Comparison of ENCODE assay signal across 2 cellular contexts in genomic region chr21:45016031-45016430, GRCh38.
TF ChIP-seq lines count a peak whose summit lies in the region.

No MANE protein-coding gene starts in this region.

TF ChIP-seq in IMR-90, 13 proteins besides CTCF, POLR2A, EP300 and RAD21:
- no peak for TF ChIP-seq RCOR1 (IDR thresholded peaks at IDR 0.05; ENCODE audit: insufficient replicate concordance, low read length)
- no peak for TF ChIP-seq ELK1 (IDR thresholded peaks at IDR 0.05; ENCODE audit: borderline replicate concordance, low read depth, low read length)
- no peak for TF ChIP-seq USF2 (IDR thresholded peaks at IDR 0.05; ENCODE audit: low read depth, low read length)
- TF ChIP-seq NFE2L2 (IDR thresholded peaks at IDR 0.05; ENCODE audit: low read depth, low read length), result no peak
- no peak for TF ChIP-seq MAFK (IDR thresholded peaks at IDR 0.05; ENCODE audit: low read depth, low read length)
- TF ChIP-seq RFX5 (IDR thresholded peaks at IDR 0.05; ENCODE audit: low read depth, low read length), result no peak
- no peak for TF ChIP-seq MAZ (IDR thresholded peaks at IDR 0.05; ENCODE audit: borderline replicate concordance, low read depth, low read length)
- no peak for TF ChIP-seq MXI1 (IDR thresholded peaks at IDR 0.05; ENCODE audit: borderline replicate concordance, low read depth, low read length)
- TF ChIP-seq CEBPB (IDR thresholded peaks at IDR 0.05; ENCODE audit: low read depth, low read length), result no peak
- no peak for TF ChIP-seq CHD1 (IDR thresholded peaks at IDR 0.05; ENCODE audit: low read depth, low read length)
- TF ChIP-seq SMC3 (IDR thresholded peaks at IDR 0.05; ENCODE audit: low read depth, low read length), result no peak

TF ChIP-seq in H1, 55 proteins besides CTCF, POLR2A, EP300 and RAD21:
- TF ChIP-seq KDM4A (IDR thresholded peaks at IDR 0.05; ENCODE audit: low read depth, low read length, severe bottlenecking) (no peak), TAF7 (optimal IDR thresholded peaks at IDR 0.05; ENCODE audit: borderline replicate concordance, low read depth, low read length) (no peak), CBX8 (IDR thresholded peaks at IDR 0.05; ENCODE audit: borderline replicate concordance, low read depth, low read length) (no peak), GTF2F1 (IDR thresholded peaks at IDR 0.05; ENCODE audit: borderline replicate concordance, low read depth, low read length) (no peak), YY1 (IDR thresholded peaks at IDR 0.05; ENCODE audit: low read depth, low read length) (no peak), RNF2 (IDR thresholded peaks at IDR 0.05; ENCODE audit: borderline replicate concordance, low read depth, low read length, missing control alignments, poor library complexity, severe bottlenecking) (no peak), POU5F1 (IDR thresholded peaks at IDR 0.05; ENCODE audit: low read depth, low read length) (no peak), ZNF274 (IDR thresholded peaks at IDR 0.05; ENCODE audit: borderline replicate concordance, extremely low read depth, low read length) (no peak), CHD2 (IDR thresholded peaks at IDR 0.05; ENCODE audit: low read length) (no peak), PHF8 (conservative IDR thresholded peaks at IDR 0.05; ENCODE audit: low read depth, low read length) (no peak), BCL11A (IDR thresholded peaks at IDR 0.05; ENCODE audit: low read depth in 2 of 2, low read length in 2 of 2) (no peak), EZH2 (IDR thresholded peaks at IDR 0.05; ENCODE audit: low read depth, low read length, severe bottlenecking) (no peak), ASH2L (IDR thresholded peaks at IDR 0.05; ENCODE audit: low read length) (no peak), SIRT6 (IDR thresholded peaks at IDR 0.05; ENCODE audit: low read length) (no peak), SP4 (IDR thresholded peaks at IDR 0.05; ENCODE audit: low read length) (no peak), SRF (IDR thresholded peaks at IDR 0.05; ENCODE audit: low read depth, low read length) (no peak)
- TF ChIP-seq, protein P1, sequence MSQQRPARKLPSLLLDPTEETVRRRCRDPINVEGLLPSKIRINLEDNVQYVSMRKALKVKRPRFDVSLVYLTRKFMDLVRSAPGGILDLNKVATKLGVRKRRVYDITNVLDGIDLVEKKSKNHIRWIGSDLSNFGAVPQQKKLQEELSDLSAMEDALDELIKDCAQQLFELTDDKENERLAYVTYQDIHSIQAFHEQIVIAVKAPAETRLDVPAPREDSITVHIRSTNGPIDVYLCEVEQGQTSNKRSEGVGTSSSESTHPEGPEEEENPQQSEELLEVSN (IDR thresholded peaks at IDR 0.05), result no peak
- TF ChIP-seq, protein P2, sequence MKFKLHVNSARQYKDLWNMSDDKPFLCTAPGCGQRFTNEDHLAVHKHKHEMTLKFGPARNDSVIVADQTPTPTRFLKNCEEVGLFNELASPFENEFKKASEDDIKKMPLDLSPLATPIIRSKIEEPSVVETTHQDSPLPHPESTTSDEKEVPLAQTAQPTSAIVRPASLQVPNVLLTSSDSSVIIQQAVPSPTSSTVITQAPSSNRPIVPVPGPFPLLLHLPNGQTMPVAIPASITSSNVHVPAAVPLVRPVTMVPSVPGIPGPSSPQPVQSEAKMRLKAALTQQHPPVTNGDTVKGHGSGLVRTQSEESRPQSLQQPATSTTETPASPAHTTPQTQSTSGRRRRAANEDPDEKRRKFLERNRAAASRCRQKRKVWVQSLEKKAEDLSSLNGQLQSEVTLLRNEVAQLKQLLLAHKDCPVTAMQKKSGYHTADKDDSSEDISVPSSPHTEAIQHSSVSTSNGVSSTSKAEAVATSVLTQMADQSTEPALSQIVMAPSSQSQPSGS (IDR thresholded peaks at IDR 0.05; ENCODE audit: low read length), result no peak
- TF ChIP-seq, protein P3, sequence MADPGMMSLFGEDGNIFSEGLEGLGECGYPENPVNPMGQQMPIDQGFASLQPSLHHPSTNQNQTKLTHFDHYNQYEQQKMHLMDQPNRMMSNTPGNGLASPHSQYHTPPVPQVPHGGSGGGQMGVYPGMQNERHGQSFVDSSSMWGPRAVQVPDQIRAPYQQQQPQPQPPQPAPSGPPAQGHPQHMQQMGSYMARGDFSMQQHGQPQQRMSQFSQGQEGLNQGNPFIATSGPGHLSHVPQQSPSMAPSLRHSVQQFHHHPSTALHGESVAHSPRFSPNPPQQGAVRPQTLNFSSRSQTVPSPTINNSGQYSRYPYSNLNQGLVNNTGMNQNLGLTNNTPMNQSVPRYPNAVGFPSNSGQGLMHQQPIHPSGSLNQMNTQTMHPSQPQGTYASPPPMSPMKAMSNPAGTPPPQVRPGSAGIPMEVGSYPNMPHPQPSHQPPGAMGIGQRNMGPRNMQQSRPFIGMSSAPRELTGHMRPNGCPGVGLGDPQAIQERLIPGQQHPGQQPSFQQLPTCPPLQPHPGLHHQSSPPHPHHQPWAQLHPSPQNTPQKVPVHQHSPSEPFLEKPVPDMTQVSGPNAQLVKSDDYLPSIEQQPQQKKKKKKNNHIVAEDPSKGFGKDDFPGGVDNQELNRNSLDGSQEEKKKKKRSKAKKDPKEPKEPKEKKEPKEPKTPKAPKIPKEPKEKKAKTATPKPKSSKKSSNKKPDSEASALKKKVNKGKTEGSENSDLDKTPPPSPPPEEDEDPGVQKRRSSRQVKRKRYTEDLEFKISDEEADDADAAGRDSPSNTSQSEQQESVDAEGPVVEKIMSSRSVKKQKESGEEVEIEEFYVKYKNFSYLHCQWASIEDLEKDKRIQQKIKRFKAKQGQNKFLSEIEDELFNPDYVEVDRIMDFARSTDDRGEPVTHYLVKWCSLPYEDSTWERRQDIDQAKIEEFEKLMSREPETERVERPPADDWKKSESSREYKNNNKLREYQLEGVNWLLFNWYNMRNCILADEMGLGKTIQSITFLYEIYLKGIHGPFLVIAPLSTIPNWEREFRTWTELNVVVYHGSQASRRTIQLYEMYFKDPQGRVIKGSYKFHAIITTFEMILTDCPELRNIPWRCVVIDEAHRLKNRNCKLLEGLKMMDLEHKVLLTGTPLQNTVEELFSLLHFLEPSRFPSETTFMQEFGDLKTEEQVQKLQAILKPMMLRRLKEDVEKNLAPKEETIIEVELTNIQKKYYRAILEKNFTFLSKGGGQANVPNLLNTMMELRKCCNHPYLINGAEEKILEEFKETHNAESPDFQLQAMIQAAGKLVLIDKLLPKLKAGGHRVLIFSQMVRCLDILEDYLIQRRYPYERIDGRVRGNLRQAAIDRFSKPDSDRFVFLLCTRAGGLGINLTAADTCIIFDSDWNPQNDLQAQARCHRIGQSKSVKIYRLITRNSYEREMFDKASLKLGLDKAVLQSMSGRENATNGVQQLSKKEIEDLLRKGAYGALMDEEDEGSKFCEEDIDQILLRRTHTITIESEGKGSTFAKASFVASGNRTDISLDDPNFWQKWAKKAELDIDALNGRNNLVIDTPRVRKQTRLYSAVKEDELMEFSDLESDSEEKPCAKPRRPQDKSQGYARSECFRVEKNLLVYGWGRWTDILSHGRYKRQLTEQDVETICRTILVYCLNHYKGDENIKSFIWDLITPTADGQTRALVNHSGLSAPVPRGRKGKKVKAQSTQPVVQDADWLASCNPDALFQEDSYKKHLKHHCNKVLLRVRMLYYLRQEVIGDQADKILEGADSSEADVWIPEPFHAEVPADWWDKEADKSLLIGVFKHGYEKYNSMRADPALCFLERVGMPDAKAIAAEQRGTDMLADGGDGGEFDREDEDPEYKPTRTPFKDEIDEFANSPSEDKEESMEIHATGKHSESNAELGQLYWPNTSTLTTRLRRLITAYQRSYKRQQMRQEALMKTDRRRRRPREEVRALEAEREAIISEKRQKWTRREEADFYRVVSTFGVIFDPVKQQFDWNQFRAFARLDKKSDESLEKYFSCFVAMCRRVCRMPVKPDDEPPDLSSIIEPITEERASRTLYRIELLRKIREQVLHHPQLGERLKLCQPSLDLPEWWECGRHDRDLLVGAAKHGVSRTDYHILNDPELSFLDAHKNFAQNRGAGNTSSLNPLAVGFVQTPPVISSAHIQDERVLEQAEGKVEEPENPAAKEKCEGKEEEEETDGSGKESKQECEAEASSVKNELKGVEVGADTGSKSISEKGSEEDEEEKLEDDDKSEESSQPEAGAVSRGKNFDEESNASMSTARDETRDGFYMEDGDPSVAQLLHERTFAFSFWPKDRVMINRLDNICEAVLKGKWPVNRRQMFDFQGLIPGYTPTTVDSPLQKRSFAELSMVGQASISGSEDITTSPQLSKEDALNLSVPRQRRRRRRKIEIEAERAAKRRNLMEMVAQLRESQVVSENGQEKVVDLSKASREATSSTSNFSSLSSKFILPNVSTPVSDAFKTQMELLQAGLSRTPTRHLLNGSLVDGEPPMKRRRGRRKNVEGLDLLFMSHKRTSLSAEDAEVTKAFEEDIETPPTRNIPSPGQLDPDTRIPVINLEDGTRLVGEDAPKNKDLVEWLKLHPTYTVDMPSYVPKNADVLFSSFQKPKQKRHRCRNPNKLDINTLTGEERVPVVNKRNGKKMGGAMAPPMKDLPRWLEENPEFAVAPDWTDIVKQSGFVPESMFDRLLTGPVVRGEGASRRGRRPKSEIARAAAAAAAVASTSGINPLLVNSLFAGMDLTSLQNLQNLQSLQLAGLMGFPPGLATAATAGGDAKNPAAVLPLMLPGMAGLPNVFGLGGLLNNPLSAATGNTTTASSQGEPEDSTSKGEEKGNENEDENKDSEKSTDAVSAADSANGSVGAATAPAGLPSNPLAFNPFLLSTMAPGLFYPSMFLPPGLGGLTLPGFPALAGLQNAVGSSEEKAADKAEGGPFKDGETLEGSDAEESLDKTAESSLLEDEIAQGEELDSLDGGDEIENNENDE (IDR thresholded peaks at IDR 0.05; ENCODE audit: insufficient replicate concordance, low read length), result no peak
- TF ChIP-seq, protein P4, sequence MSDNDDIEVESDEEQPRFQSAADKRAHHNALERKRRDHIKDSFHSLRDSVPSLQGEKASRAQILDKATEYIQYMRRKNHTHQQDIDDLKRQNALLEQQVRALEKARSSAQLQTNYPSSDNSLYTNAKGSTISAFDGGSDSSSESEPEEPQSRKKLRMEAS (IDR thresholded peaks at IDR 0.05), result no peak
